8 cellular contexts compared by ENCODE assay signal in the genomic region with DNA sequence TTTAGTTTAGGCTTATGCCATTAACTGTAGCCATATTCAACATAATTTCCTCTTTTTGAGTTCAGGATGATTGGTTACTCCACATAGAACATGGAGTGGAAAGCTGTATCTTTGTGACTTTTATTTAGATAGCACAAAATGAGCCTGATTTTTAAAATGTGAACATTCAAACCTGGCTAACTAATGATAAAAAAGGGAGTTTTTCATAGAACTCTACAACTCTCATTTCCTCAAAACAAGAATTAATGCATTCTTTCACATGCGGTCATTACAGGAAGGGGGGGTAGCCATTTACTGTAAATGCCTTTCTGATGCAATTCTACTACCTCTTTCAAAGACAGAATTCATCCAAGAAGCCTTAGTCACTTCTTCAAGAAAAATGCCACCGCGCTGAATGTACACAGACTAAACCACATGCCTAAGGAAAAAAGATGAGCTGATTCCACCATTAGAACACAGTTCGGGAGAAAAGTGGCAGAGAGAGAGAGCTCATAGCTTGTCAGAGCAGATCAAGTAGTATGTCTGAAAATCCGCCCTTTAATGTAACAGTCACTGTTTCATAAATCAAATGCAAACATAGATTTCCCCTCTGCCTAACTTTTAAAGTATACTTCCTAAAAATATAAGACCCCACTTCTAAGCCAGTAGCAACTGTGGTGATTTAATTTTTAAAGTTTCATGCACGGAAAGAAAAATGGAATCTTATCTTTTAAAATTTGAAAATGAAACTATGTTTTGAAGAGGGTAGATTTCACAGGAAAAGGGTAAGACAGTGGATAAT.
DNase-seq lines count a peak whose midpoint lies in the region; ATAC-seq and TF ChIP-seq lines count a peak whose summit lies in the region.

No MANE protein-coding gene starts in this region.

- H2BK120ac ChIP-seq in IMR-90 (ENCODE audit: low read depth, low read length) = peak overlapping the region; percentile 98

- H3K4me2 ChIP-seq in IMR-90 (ENCODE audit: low read depth, low read length) = peak overlapping the region; percentile 66

- TF ChIP-seq RAD21 in IMR-90 (IDR thresholded peaks at IDR 0.05; ENCODE audit: low read length) = peak; percentile 30; the same call in 1 of the 2 replicates

- H2BK5ac ChIP-seq in IMR-90 (ENCODE audit: low read depth, low read length, poor library complexity, severe bottlenecking) = peak overlapping the region; percentile 98

- TF ChIP-seq CTCF in IMR-90 (conservative IDR thresholded peaks at IDR 0.05; ENCODE audit: low read depth, low read length) = no peak

- dilution Hi-C loops in IMR-90 (cut with HindIII; ENCODE audit: low sequenced_read_pairs, unreplicated experiment) = no loop called here

- peak overlapping the region; percentile 96 for H3K4ac ChIP-seq in IMR-90 (ENCODE audit: low read depth, low read length)

- peak overlapping the region; percentile 98 for H3K27ac ChIP-seq in IMR-90 (ENCODE audit: insufficient read depth, low read length)

- H3K27me3 ChIP-seq in IMR-90 (ENCODE audit: control insufficient read depth, insufficient read depth, low read length) = no peaks in the 10 kb centered on the region

- H3K56ac ChIP-seq in IMR-90 (ENCODE audit: extremely low read depth, insufficient read depth, low read length) = peak overlapping the region; percentile 96

- H3K4me3 Mint-ChIP-seq in activated CD4-positive, alpha-beta T cell treated with anti-CD3 and anti-CD28 coated beads, Interleukin-2, amount 10 ng/mL, durations not matched to agents 7 days and 5 days = peak overlapping the region; percentile 92
- H3K4me3 Mint-ChIP-seq in stimulated activated naive CD8-positive, alpha-beta T cell treated with anti-CD3 and anti-CD28 coated beads, Interleukin-15, amount 100 ng/mL, for 72 hours = peak overlapping the region in 1 of 2 donors; percentile 86

- peak overlapping the region; percentile 98 for H3K27ac Mint-ChIP-seq in activated CD4-positive, alpha-beta T cell treated with anti-CD3 and anti-CD28 coated beads, Interleukin-2, amount 10 ng/mL, durations not matched to agents 7 days and 5 days
- peak overlapping the region; percentile 100 for H3K27ac Mint-ChIP-seq in stimulated activated naive CD8-positive, alpha-beta T cell treated with anti-CD3 and anti-CD28 coated beads, Interleukin-15, amount 100 ng/mL, for 72 hours

- peak overlapping the region; percentile 92 for H2BK20ac ChIP-seq in IMR-90 (ENCODE audit: low read depth, low read length)

- in situ Hi-C loops in IMR-90 (cut with MboI; ENCODE audit: low sequenced_read_pairs) = no loop called here

- no peaks in the 10 kb centered on the region for H3K27me3 Mint-ChIP-seq in activated CD4-positive, alpha-beta T cell treated with anti-CD3 and anti-CD28 coated beads, Interleukin-2, amount 10 ng/mL, durations not matched to agents 7 days and 5 days
- H3K27me3 Mint-ChIP-seq in stimulated activated naive CD8-positive, alpha-beta T cell treated with anti-CD3 and anti-CD28 coated beads, Interleukin-15, amount 100 ng/mL, for 72 hours = no peaks in the 10 kb centered on the region

- TF ChIP-seq POLR2A in IMR-90 (IDR thresholded peaks at IDR 0.05; ENCODE audit: low read depth, low read length) = peak; percentile 87

- no peaks in the 10 kb centered on the region for H3K9me3 ChIP-seq in IMR-90 (ENCODE audit: control insufficient read depth, insufficient read depth, low read length)

- peak overlapping the region; percentile 92 to 97 for H4K8ac ChIP-seq in IMR-90 (ENCODE audit: low read depth in 2 of 2, low read length in 2 of 2)

- H3K14ac ChIP-seq in IMR-90 (replicated peaks; ENCODE audit: low read depth, low read length) = peak overlapping the region; percentile 95

- H4K20me1 ChIP-seq in IMR-90 (ENCODE audit: insufficient read depth, low read length) = no peaks in the 10 kb centered on the region

- no peak overlapping the region for H2AFZ ChIP-seq in IMR-90 (replicated peaks; ENCODE audit: low read length, poor library complexity)

- peaks cover 27% of the 10 kb centered on the region for H3K4me1 ChIP-seq in IMR-90 (ENCODE audit: control insufficient read depth, insufficient read depth, low read length)

- H2AK9ac ChIP-seq in IMR-90 (replicated peaks; ENCODE audit: low read depth, low read length, poor library complexity) = no peak overlapping the region

- peak overlapping the region; percentile 88; the same call in 1 of the 2 replicates for H3K23ac ChIP-seq in IMR-90 (ENCODE audit: low read depth, low read length)

- peaks cover 60% of the 10 kb centered on the region for H3K4me1 Mint-ChIP-seq in activated CD4-positive, alpha-beta T cell treated with anti-CD3 and anti-CD28 coated beads, Interleukin-2, amount 10 ng/mL, durations not matched to agents 7 days and 5 days
- H3K4me1 Mint-ChIP-seq in stimulated activated naive CD8-positive, alpha-beta T cell treated with anti-CD3 and anti-CD28 coated beads, Interleukin-15, amount 100 ng/mL, for 72 hours = peaks cover 68% of the 10 kb centered on the region

- CTCF ChIA-PET in IMR-90 (lab: Yijun Ruan, JAX) = interaction anchor here (0.7 to 2.2 kb wide), 5 partner anchors 13 to 80 kb away, joined by 3 to 7 read pairs (median 4); no protein-coding TSS in a partner anchor
- CTCF ChIA-PET in activated CD4-positive, alpha-beta T cell treated with anti-CD3 and anti-CD28 coated beads, Interleukin-2, amount 10 ng/mL, durations not matched to agents 7 days and 5 days (lab: Charles Lee) = interaction anchor here (0.6 to 4.7 kb wide), 26 partner anchors 10 to 562 kb away, joined by 3 to 26 read pairs (median 6); no protein-coding TSS in a partner anchor

- H3K9ac ChIP-seq in IMR-90 (ENCODE audit: low read depth, low read length) = peak overlapping the region; percentile 71

- POLR2A ChIA-PET in IMR-90 (lab: Charles Lee; ENCODE audit: unreplicated experiment) = interaction anchor here (0.6 to 3.0 kb wide), 5 partner anchors 10 to 56 kb away, joined by 3 to 23 read pairs (median 5); no protein-coding TSS in a partner anchor
- POLR2A ChIA-PET in activated CD4-positive, alpha-beta T cell treated with anti-CD3 and anti-CD28 coated beads, Interleukin-2, amount 10 ng/mL, durations not matched to agents 7 days and 5 days (lab: Charles Lee) = interaction anchor here (0.6 to 1.8 kb wide), 7 partner anchors 12 to 57 kb away, joined by 3 to 6 read pairs (median 4); no protein-coding TSS in a partner anchor

- peak overlapping the region; percentile 69; the same call in 1 of the 2 replicates for H2AK5ac ChIP-seq in IMR-90 (ENCODE audit: low read depth, low read length)

- H4K91ac ChIP-seq in IMR-90 (ENCODE audit: insufficient read depth, low read depth, low read length) = peak overlapping the region; percentile 99

- H3K9me1 ChIP-seq in IMR-90 (ENCODE audit: insufficient read depth, low read length) = peaks cover 13% of the 10 kb centered on the region; the same call in 1 of the 2 replicates

- ATAC-seq in IMR-90 (ENCODE audit: low read depth) = peak; percentile 83
- ATAC-seq in stimulated activated naive CD8-positive, alpha-beta T cell treated with anti-CD3 and anti-CD28 coated beads, Interleukin-15, amount 100 ng/mL, for 72 hours = peak; percentile 44

- peaks cover 45% of the 10 kb centered on the region for H3K36me3 Mint-ChIP-seq in activated CD4-positive, alpha-beta T cell treated with anti-CD3 and anti-CD28 coated beads, Interleukin-2, amount 10 ng/mL, durations not matched to agents 7 days and 5 days (ENCODE audit: low read depth)

- H4K5ac ChIP-seq in IMR-90 (ENCODE audit: low read depth, low read length) = peak overlapping the region; percentile 88

- peak; percentile 76 for DNase-seq in activated effector memory CD4-positive, alpha-beta T cell treated with anti-CD3 and anti-CD28 coated beads, Interleukin-2, amount 50 U/mL, for 16 hours
- DNase-seq in activated effector memory CD4-positive, alpha-beta T cell treated with Interleukin-2 at 50 U/mL for 16 hours = no peak
- DNase-seq in IMR-90 (peak; percentile 99), germinal center (ENCODE audit: low spot score) (peak; percentile 48), OCI-M2 (lab: John Stamatoyannopoulos, UW; ENCODE audit: unreplicated experiment) (no peak), iPS-NIHi7 (ENCODE audit: extremely low spot score) (no peak)
- peak; percentile 68 for DNase-seq in activated CD4-positive, alpha-beta T cell treated with anti-CD3 and anti-CD28 coated beads, Interleukin-2, amount 10 ng/mL, durations not matched to agents 7 days and 5 days
- peak; percentile 61 to 73 for DNase-seq in stimulated activated naive CD8-positive, alpha-beta T cell treated with anti-CD3 and anti-CD28 coated beads, Interleukin-15, amount 100 ng/mL, for 72 hours

- peaks cover 30 to 66% of the 10 kb centered on the region in 2 experiments for H3K79me1 ChIP-seq in IMR-90 (ENCODE audit: low read depth in 1 of 2, low read length in 2 of 2)

- H2BK15ac ChIP-seq in IMR-90 (ENCODE audit: low read depth, low read length) = peak overlapping the region; percentile 98; the same call in 2 of the 3 replicates

- peak overlapping the region; percentile 97 for H3K18ac ChIP-seq in IMR-90 (ENCODE audit: low read depth, low read length)

- H3K9me3 Mint-ChIP-seq in activated CD4-positive, alpha-beta T cell treated with anti-CD3 and anti-CD28 coated beads, Interleukin-2, amount 10 ng/mL, durations not matched to agents 7 days and 5 days = no peaks in the 10 kb centered on the region
- H3K9me3 Mint-ChIP-seq in stimulated activated naive CD8-positive, alpha-beta T cell treated with anti-CD3 and anti-CD28 coated beads, Interleukin-15, amount 100 ng/mL, for 72 hours = no peaks in the 10 kb centered on the region

- no peaks in the 10 kb centered on the region for H3K36me3 ChIP-seq in IMR-90 (ENCODE audit: control insufficient read depth, insufficient read depth, low read length)

- intact Hi-C loops in IMR-90 (cut with micrococcal nuclease) = loop anchor here (1.0 to 5.0 kb wide), 3 partner anchors 17 to 77 kb away; no protein-coding TSS in a partner anchor

- WGBS in IMR-90 (ENCODE audit: extremely low coverage in 2 of 2, insufficient read length in 1 of 2), 2 experiments = no CpG with 5 or more reads among the region's 6 CpGs

- BruUV-seq in IMR-90 (replicated peaks; lab: Mats Ljungman, UMichigan) = TSS peak; percentile 49

- H3K4me3 ChIP-seq in IMR-90 (ENCODE audit: insufficient read depth, low read depth, low read length) = peak overlapping the region; percentile 30; the same call in 1 of the 2 replicates

TF ChIP-seq in IMR-90, 13 proteins besides CTCF, POLR2A, EP300 and RAD21 (continues in another document):
- TF ChIP-seq, protein P1, sequence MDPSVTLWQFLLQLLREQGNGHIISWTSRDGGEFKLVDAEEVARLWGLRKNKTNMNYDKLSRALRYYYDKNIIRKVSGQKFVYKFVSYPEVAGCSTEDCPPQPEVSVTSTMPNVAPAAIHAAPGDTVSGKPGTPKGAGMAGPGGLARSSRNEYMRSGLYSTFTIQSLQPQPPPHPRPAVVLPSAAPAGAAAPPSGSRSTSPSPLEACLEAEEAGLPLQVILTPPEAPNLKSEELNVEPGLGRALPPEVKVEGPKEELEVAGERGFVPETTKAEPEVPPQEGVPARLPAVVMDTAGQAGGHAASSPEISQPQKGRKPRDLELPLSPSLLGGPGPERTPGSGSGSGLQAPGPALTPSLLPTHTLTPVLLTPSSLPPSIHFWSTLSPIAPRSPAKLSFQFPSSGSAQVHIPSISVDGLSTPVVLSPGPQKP (IDR thresholded peaks at IDR 0.05; ENCODE audit: borderline replicate concordance, low read depth, low read length) = no peak
- peak; percentile 56 for TF ChIP-seq RCOR1 (IDR thresholded peaks at IDR 0.05; ENCODE audit: insufficient replicate concordance, low read length)
- peak; percentile 89; the same call in 1 of the 2 replicates for TF ChIP-seq CHD1 (IDR thresholded peaks at IDR 0.05; ENCODE audit: low read depth, low read length)

Comparison
In these comparisons a context has a peak if more than half of its experiments do, and no peak if none do; other contexts are left out.
1. DNase-seq: peak in activated effector memory CD4-positive, alpha-beta T cell treated with anti-CD3 and anti-CD28 coated beads, Interleukin-2, amount 50 U/mL, for 16 hours (single experiment), IMR-90 (single experiment), activated CD4-positive, alpha-beta T cell treated with anti-CD3 and anti-CD28 coated beads, Interleukin-2, amount 10 ng/mL, durations not matched to agents 7 days and 5 days (single experiment), germinal center (single experiment) and stimulated activated naive CD8-positive, alpha-beta T cell treated with anti-CD3 and anti-CD28 coated beads, Interleukin-15, amount 100 ng/mL, for 72 hours (2 of 2); none in activated effector memory CD4-positive, alpha-beta T cell treated with Interleukin-2 at 50 U/mL for 16 hours (single experiment), OCI-M2 (single experiment) and iPS-NIHi7 (single experiment).